ENCODE assay signal across 21 cellular contexts in the genomic region with DNA sequence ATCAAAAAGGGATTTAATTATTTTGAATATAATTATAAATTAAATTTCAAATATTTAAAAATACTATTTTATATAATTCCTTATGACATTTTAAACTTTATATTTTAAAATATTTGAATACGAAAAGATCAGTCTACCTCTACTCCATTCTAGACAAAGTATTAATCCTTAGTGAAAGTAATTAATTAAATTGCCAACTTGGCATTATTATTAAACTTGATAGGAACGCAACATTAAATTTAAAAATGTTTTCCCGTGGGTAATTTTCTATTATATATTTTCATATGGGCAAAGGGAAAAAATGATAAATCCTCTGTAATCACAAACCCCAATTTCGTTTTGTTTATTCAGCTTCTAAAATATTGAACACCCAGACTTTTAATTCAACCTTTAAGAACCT. TPM values are rescaled to one million over a fixed set of nuclear protein-coding genes. Genes with fewer than 3 reads are reported as not detected.
DNase-seq lines count a peak whose midpoint lies in the region; ATAC-seq, FAIRE-seq and TF ChIP-seq lines count a peak whose summit lies in the region.
"Had no signal": no experiment of that assay in that cellular context is flagged by ENCODE, and none has a peak within 500 bp of the region (broad histone marks: within the 10 kb centered on the region; RNA-seq: fewer than 3 reads in every experiment).

No MANE protein-coding gene starts in this region.

- H4K20me1 ChIP-seq in IMR-90 (ENCODE audit: insufficient read depth, low read length) (no peaks in the 10 kb centered on the region), K562 (replicated peaks; ENCODE audit: control insufficient read depth, insufficient read depth, low read length) (no peaks in the 10 kb centered on the region)
- H4K20me1 ChIP-seq: BLaER1 had no signal

- H2BK20ac ChIP-seq in IMR-90 (ENCODE audit: low read depth, low read length) = no peak overlapping the region

- in situ Hi-C loops in IMR-90 (cut with MboI; ENCODE audit: low sequenced_read_pairs) = no loop called here
- in situ Hi-C loops in K562 (cut with MboI) = no loop called here

- H3K4me2 ChIP-seq in IMR-90 (ENCODE audit: low read depth, low read length) = no peak overlapping the region
- H3K4me2 ChIP-seq in K562 (ENCODE audit: insufficient read depth, low read length) = no peak overlapping the region
- H3K4me2 ChIP-seq: BLaER1 had no signal

- TF ChIP-seq POLR2A in IMR-90 (IDR thresholded peaks at IDR 0.05; ENCODE audit: low read depth, low read length) = no peak
- no peak for TF ChIP-seq POLR2A in K562 (conservative IDR thresholded peaks at IDR 0.05)

- no peaks in the 10 kb centered on the region for H3K79me2 ChIP-seq in K562 (ENCODE audit: control insufficient read depth, insufficient read depth, low read length)

- H4K91ac ChIP-seq in IMR-90 (ENCODE audit: insufficient read depth, low read depth, low read length) = no peak overlapping the region

- H3K23ac ChIP-seq in IMR-90 (ENCODE audit: low read depth, low read length) = no peak overlapping the region

- H3K9me3 ChIP-seq in IMR-90 (ENCODE audit: control insufficient read depth, insufficient read depth, low read length) = no peaks in the 10 kb centered on the region
- no peaks in the 10 kb centered on the region for H3K9me3 ChIP-seq in K562 (replicated peaks; ENCODE audit: control insufficient read depth, insufficient read depth, low read depth, low read length)
- H3K9me3 ChIP-seq: BLaER1 had no signal

- no peak overlapping the region for H2BK5ac ChIP-seq in IMR-90 (ENCODE audit: low read depth, low read length, poor library complexity, severe bottlenecking)

- H3K79me1 ChIP-seq in IMR-90 (ENCODE audit: low read depth in 1 of 2, low read length in 2 of 2) = no peaks in the 10 kb centered on the region

- CTCF ChIA-PET in IMR-90 (lab: Yijun Ruan, JAX) (no interaction called here), K562 (lab: Yijun Ruan, JAX; ENCODE audit: low intra/inter-chr PET ratio) (no interaction called here)

- intact Hi-C loops in IMR-90 (cut with micrococcal nuclease) = no loop called here
- intact Hi-C loops in K562 (cut with micrococcal nuclease) = no loop called here

- no peak overlapping the region for H3K56ac ChIP-seq in IMR-90 (ENCODE audit: extremely low read depth, insufficient read depth, low read length)

- H2BK120ac ChIP-seq in IMR-90 (ENCODE audit: low read depth, low read length) = no peak overlapping the region

- no CpG with 5 or more reads among the region's 4 CpGs for WGBS in IMR-90 (ENCODE audit: extremely low coverage in 2 of 2, insufficient read length in 1 of 2), 2 experiments
- 73% methylated on average over 4 of the region's 4 CpGs for WGBS in K562 (ENCODE audit: insufficient coverage, low coverage, missing lambda C conversion rate)

- H2BK15ac ChIP-seq in IMR-90 (ENCODE audit: low read depth, low read length) = no peak overlapping the region

- FAIRE-seq in A204.1 (lab: Jason Lieb, UNC) (peak; percentile 92), K562 (lab: Jason Lieb, UNC) (no peak), islet of Langerhans (lab: Jason Lieb, UNC) (peak; percentile 79)
- FAIRE-seq: GM12878 had no signal

- ATAC-seq in IMR-90 (ENCODE audit: low read depth) (no peak), K562 (no peak)
- ATAC-seq: GM12878, HCT116 had no signal

- dilution Hi-C loops in IMR-90 (cut with HindIII; ENCODE audit: low sequenced_read_pairs, unreplicated experiment) = no loop called here

- DNase-seq in IMR-90 = no peak
- DNase-seq in K562 (ENCODE audit: extremely low read depth in 1 of 4, low spot score in 3 of 4) = no peak
- no peak for DNase-seq in activated effector memory CD4-positive, alpha-beta T cell treated with Interleukin-2 at 50 U/mL for 16 hours
- DNase-seq in 8988T = no peak
- no peak for DNase-seq in activated naive CD4-positive, alpha-beta T cell (lab: John Stamatoyannopoulos, UW)
- DNase-seq in activated naive CD4-positive, alpha-beta T cell treated with Interleukin-2 at 50 U/mL for 16 hours = no peak
- DNase-seq: CD4-positive, alpha-beta memory T cell; DMS153; DMS79; GOT3; H7; KBM-7 had no signal

- H2AFZ ChIP-seq in IMR-90 (replicated peaks; ENCODE audit: low read length, poor library complexity) (no peak overlapping the region), K562 (ENCODE audit: low read depth, low read length) (no peak overlapping the region)

- H3K4me3 ChIP-seq in IMR-90 (ENCODE audit: insufficient read depth, low read depth, low read length) (no peak overlapping the region), K562 (no peak overlapping the region)
- H3K4me3 ChIP-seq: BLaER1, GM12878 had no signal

- no peak overlapping the region for H3K27ac ChIP-seq in IMR-90 (ENCODE audit: insufficient read depth, low read length)
- no peak overlapping the region for H3K27ac ChIP-seq in K562 (ENCODE audit: extremely low read depth, low read depth, low read length)
- H3K27ac ChIP-seq: BLaER1 had no signal

- BruUV-seq in IMR-90 (replicated peaks; lab: Mats Ljungman, UMichigan) = no TSS peak
- BruUV-seq in K562 (replicated peaks; lab: Mats Ljungman, UMichigan) = no TSS peak

- no peak for TF ChIP-seq EP300 in K562 (IDR thresholded peaks at IDR 0.05; ENCODE audit: low read length)

- H3K9me1 ChIP-seq in IMR-90 (ENCODE audit: insufficient read depth, low read length) (no peaks in the 10 kb centered on the region), K562 (ENCODE audit: control insufficient read depth, insufficient read depth, low read length) (no peaks in the 10 kb centered on the region)

- H2AK9ac ChIP-seq in IMR-90 (replicated peaks; ENCODE audit: low read depth, low read length, poor library complexity) = no peak overlapping the region

- peaks cover 24% of the 10 kb centered on the region for H3K36me3 ChIP-seq in IMR-90 (ENCODE audit: control insufficient read depth, insufficient read depth, low read length)
- peaks cover 36% of the 10 kb centered on the region for H3K36me3 ChIP-seq in K562 (ENCODE audit: control insufficient read depth, insufficient read depth, low read length)

- POLR2A ChIA-PET in IMR-90 (lab: Charles Lee; ENCODE audit: unreplicated experiment) = no interaction called here
- POLR2A ChIA-PET in K562 (lab: Yijun Ruan, JAX) = interaction anchor here (2.0 kb wide), 1 partner anchor 10 kb away, joined by 8 read pairs; no protein-coding TSS in a partner anchor

- H3K27me3 ChIP-seq in IMR-90 (ENCODE audit: control insufficient read depth, insufficient read depth, low read length) = no peaks in the 10 kb centered on the region
- H3K27me3 ChIP-seq in K562 (ENCODE audit: control insufficient read depth in 2 of 2, insufficient read depth in 2 of 2, low read length in 2 of 2) = no peaks in the 10 kb centered on the region
- H3K27me3 ChIP-seq: BLaER1 had no signal

- H3K4ac ChIP-seq in IMR-90 (ENCODE audit: low read depth, low read length) = no peak overlapping the region

- H2AK5ac ChIP-seq in IMR-90 (ENCODE audit: low read depth, low read length) = no peak overlapping the region

- H3K4me1 ChIP-seq in IMR-90 (ENCODE audit: control insufficient read depth, insufficient read depth, low read length) = no peaks in the 10 kb centered on the region
- no peaks in the 10 kb centered on the region for H3K4me1 ChIP-seq in K562 (replicated peaks in 1 of 2; ENCODE audit: control insufficient read depth in 2 of 2, insufficient read depth in 2 of 2, low read length in 2 of 2)
- H3K4me1 ChIP-seq: BLaER1 had no signal

- H3K9ac ChIP-seq in IMR-90 (ENCODE audit: low read depth, low read length) = no peak overlapping the region
- H3K9ac ChIP-seq in K562 (ENCODE audit: insufficient read depth in 1 of 2, low read depth in 2 of 2, low read length in 2 of 2) = no peak overlapping the region
- H3K9ac ChIP-seq: BLaER1 had no signal

- no peak for TF ChIP-seq RAD21 in IMR-90 (IDR thresholded peaks at IDR 0.05; ENCODE audit: low read length)
- TF ChIP-seq RAD21 in K562 (CRISPR knock-in tag; conservative IDR thresholded peaks at IDR 0.05 in 1 of 2, IDR thresholded peaks at IDR 0.05 in 1 of 2) = no peak

- H4K8ac ChIP-seq in IMR-90 (ENCODE audit: low read depth in 2 of 2, low read length in 2 of 2) = no peak overlapping the region

- no peak overlapping the region for H3K18ac ChIP-seq in IMR-90 (ENCODE audit: low read depth, low read length)

- H4K5ac ChIP-seq in IMR-90 (ENCODE audit: low read depth, low read length) = no peak overlapping the region

- TF ChIP-seq CTCF in IMR-90 (conservative IDR thresholded peaks at IDR 0.05; ENCODE audit: low read depth, low read length) = no peak
- TF ChIP-seq CTCF in K562 (IDR thresholded peaks at IDR 0.05 in 2 of 3, conservative IDR thresholded peaks at IDR 0.05 in 1 of 3; ENCODE audit: insufficient read depth in 2 of 3, low read depth in 1 of 3, low read length in 3 of 3) = no peak

- H3K14ac ChIP-seq in IMR-90 (replicated peaks; ENCODE audit: low read depth, low read length) = no peak overlapping the region

RNA-seq across cellular contexts. Expression of a gene that starts 8.4 kb away (rescaled TPM):
- total RNA-seq in IMR-90 (2012; rRNA removed) (not detected in 2 replicates), K562 (2014; rRNA removed) (not detected in 2 replicates), K562 (2014; rRNA removed; fragmentation: Illumina TruSeq; extraction: Trizol) (not detected in 2 replicates), K562 (2015; rRNA removed; fragmentation: Illumina TruSeq; extraction: Trizol) (not detected in 2 replicates), K562 (2021) (not detected in 2 replicates)
- polyA plus RNA-seq in IMR-90 (2012; rRNA removed) (not detected in 2 replicates), K562 (2011; rRNA removed) (not detected in 2 replicates), K562 (2014; fragmentation: Illumina TruSeq; extraction: Trizol) (not detected in 2 replicates), K562 (2014; fragmentation: Nextera tagmentation; extraction: Ambion mirVana) (not detected), K562 (2014; rRNA removed) (not detected in 2 replicates)
- polyA plus RNA-seq in IMR-90 (2012; cell fraction: cytosol; rRNA removed) = not detected in 2 replicates
- not detected in 2 replicates for polyA plus RNA-seq in IMR-90 (2012; cell fraction: nucleus; rRNA removed; ENCODE audit: low replicate concordance)
- not detected in 2 replicates for total RNA-seq in K562 (2011; cell fraction: chromatin; rRNA removed; ENCODE audit: low replicate concordance)
- not detected in 2 replicates for total RNA-seq in K562 (2011; cell fraction: nucleolus; rRNA removed)
- total RNA-seq in K562 (2011; cell fraction: nucleoplasm; rRNA removed) = not detected in 2 replicates
- not detected in 2 replicates for polyA plus RNA-seq in K562 (2011; cell fraction: cytosol; rRNA removed)
- not detected in 2 replicates for polyA plus RNA-seq in K562 (2011; cell fraction: nucleus; rRNA removed)
- polyA plus RNA-seq in K562 (2012) = not detected in 2 replicates
- not detected in 2 replicates for polyA minus RNA-seq in K562 (2011; rRNA and poly(A)+ RNA removed)
- not detected in 2 replicates for polyA minus RNA-seq in K562 (2011; cell fraction: cytosol; rRNA and poly(A)+ RNA removed)
- not detected in 2 replicates for polyA minus RNA-seq in K562 (2011; cell fraction: nucleus; rRNA and poly(A)+ RNA removed)
- total RNA-seq: A172; CD4-positive, alpha-beta memory T cell; Daoy; GM12878; H7; HT-29 had no signal
- polyA plus RNA-seq: CD14-positive monocyte; CD4-positive, alpha-beta memory T cell had no signal

RNA-seq across cellular contexts. Expression of a gene that starts 33.0 kb away (rescaled TPM):
- total RNA-seq in IMR-90 (2012; rRNA removed) (19.2 and 32.8 TPM in 2 replicates), K562 (2014; rRNA removed) (10.9 TPM in 2 replicates), K562 (2014; rRNA removed; fragmentation: Illumina TruSeq; extraction: Trizol) (18.9 and 22.9 TPM in 2 replicates), K562 (2015; rRNA removed; fragmentation: Illumina TruSeq; extraction: Trizol) (16.4 and 18.3 TPM in 2 replicates), K562 (2021) (15.8 and 16.2 TPM in 2 replicates)
- polyA plus RNA-seq in IMR-90 (2012; rRNA removed) (7.1 and 8.2 TPM in 2 replicates), K562 (2011; rRNA removed) (18.1 and 18.9 TPM in 2 replicates), K562 (2014; fragmentation: Illumina TruSeq; extraction: Trizol) (18.8 and 20.8 TPM in 2 replicates), K562 (2014; fragmentation: Nextera tagmentation; extraction: Ambion mirVana) (10 to 100 TPM; 21.3 to 23.1 TPM), K562 (2014; rRNA removed) (12.5 and 12.6 TPM in 2 replicates)
- 0.77 and 0.79 TPM in 2 replicates for polyA plus RNA-seq in IMR-90 (2012; cell fraction: cytosol; rRNA removed)
- 0.85 and 10.9 TPM in 2 replicates for polyA plus RNA-seq in IMR-90 (2012; cell fraction: nucleus; rRNA removed; ENCODE audit: low replicate concordance)
- 7.8 and 28.7 TPM in 2 replicates for total RNA-seq in K562 (2011; cell fraction: chromatin; rRNA removed; ENCODE audit: low replicate concordance)
- total RNA-seq in K562 (2011; cell fraction: nucleolus; rRNA removed) = 5.3 and 7.9 TPM in 2 replicates
- total RNA-seq in K562 (2011; cell fraction: nucleoplasm; rRNA removed) = 12.2 and 17.6 TPM in 2 replicates
- 1.7 and 5.8 TPM in 2 replicates for polyA plus RNA-seq in K562 (2011; cell fraction: cytosol; rRNA removed)
- 13.4 and 26.5 TPM in 2 replicates for polyA plus RNA-seq in K562 (2011; cell fraction: nucleus; rRNA removed)
- polyA plus RNA-seq in K562 (2012) = 12.1 and 18.9 TPM in 2 replicates
- polyA minus RNA-seq in K562 (2011; rRNA and poly(A)+ RNA removed) = 14.2 and 20.2 TPM in 2 replicates
- polyA minus RNA-seq in K562 (2011; cell fraction: cytosol; rRNA and poly(A)+ RNA removed) = 7.1 and 9.8 TPM in 2 replicates
- 8.9 and 20.4 TPM in 2 replicates for polyA minus RNA-seq in K562 (2011; cell fraction: nucleus; rRNA and poly(A)+ RNA removed)
